In genomic region chr17:13544292-13544691, GRCh38 we compare ENCODE assay signal across 13 cellular contexts. TPM values are rescaled to one million over a fixed set of nuclear protein-coding genes. Genes with fewer than 3 reads are reported as not detected.
A peak's percentile ranks its signal among the peaks of the same experiment; 100 is the strongest.
DNase-seq lines count a peak whose midpoint lies in the region; ATAC-seq, FAIRE-seq and TF ChIP-seq lines count a peak whose summit lies in the region.
"Had no signal": no experiment of that assay in that cellular context is flagged by ENCODE, and none has a peak within 500 bp of the region (broad histone marks: within the 10 kb centered on the region; RNA-seq: fewer than 3 reads in every experiment).

No MANE protein-coding gene starts in this region.

- DNase-seq in A549 (ENCODE audit: low read depth in 1 of 2, low spot score in 1 of 2) (peak in 1 of 2 experiments; percentile 20), HS-27A (ENCODE audit: low read depth) (peak; percentile 41), bronchial epithelial cell (ENCODE audit: low read depth) (peak; percentile 26), mesenchymal stem cell (peak; percentile 72), NCI-H69 (lab: John Stamatoyannopoulos, UW) (no peak), NK-92 (lab: John Stamatoyannopoulos, UW; ENCODE audit: unreplicated experiment) (no peak)
- no peak for DNase-seq in activated naive CD4-positive, alpha-beta T cell treated with Interleukin-2 at 50 U/mL for 16 hours
- DNase-seq: activated CD4-positive, alpha-beta T cell treated with anti-CD3 and anti-CD28 coated beads, Interleukin-2, amount 50 U/mL, for 4 hours; Kasumi-1 had no signal

- H3K4me3 ChIP-seq in A549 (no peak overlapping the region), bronchial epithelial cell (ENCODE audit: low read depth, low read length) (no peak overlapping the region), mesenchymal stem cell (ENCODE audit: insufficient read depth in 1 of 2, low read depth in 1 of 2, low read length in 2 of 2) (peak overlapping the region in 1 of 2 experiments; percentile 57)
- H3K4me3 ChIP-seq: BLaER1 treated with 17β-estradiol and CSF1 and Interleukin-3, amounts not matched to agents 10 nM and 100 nM; skin epidermis had no signal

- no peaks in the 10 kb centered on the region for H3K79me1 ChIP-seq in mesenchymal stem cell (replicated peaks; ENCODE audit: low read length, poor library complexity, severe bottlenecking)

- peak overlapping the region in 1 of 2 experiments; percentile 17 for H3K18ac ChIP-seq in mesenchymal stem cell (ENCODE audit: low read depth in 1 of 2, low read length in 2 of 2)

- no peak overlapping the region for H2BK5ac ChIP-seq in mesenchymal stem cell (ENCODE audit: low read depth, low read length, poor library complexity, severe bottlenecking)

- CTCF ChIA-PET in A549 (lab: Yijun Ruan, JAX): interaction anchor here (1.1 to 1.5 kb wide), 3 partner anchors 17 to 49 kb away, joined by 3 to 4 read pairs (median 3); no protein-coding TSS in a partner anchor

- no peak overlapping the region for H2AFZ ChIP-seq in mesenchymal stem cell (ENCODE audit: low read depth, low read length)

- TF ChIP-seq RAD21 in A549 (conservative IDR thresholded peaks at IDR 0.05 in 1 of 2, IDR thresholded peaks at IDR 0.05 in 1 of 2): no peak; a peak in 1 of 5 replicates

- H2BK15ac ChIP-seq in mesenchymal stem cell (ENCODE audit: low read depth, poor library complexity, severe bottlenecking): no peak overlapping the region

- peak; percentile 59 to 68 for ATAC-seq in A549
- ATAC-seq in HG03565 (IDR thresholded peaks at IDR 0.05; ENCODE audit: unreplicated experiment): no peak
- ATAC-seq: Panc1 had no signal

- H4K8ac ChIP-seq in mesenchymal stem cell (ENCODE audit: low read length): no peak overlapping the region

- H3K4me1 ChIP-seq in A549 (0 out of 3 replicates have a peak, but pooled peaks cover 6% of the 10 kb centered on the region), mesenchymal stem cell (ENCODE audit: control insufficient read depth, insufficient read depth, low read depth, low read length) (peaks cover 3% of the 10 kb centered on the region)

- H2AK5ac ChIP-seq in mesenchymal stem cell (ENCODE audit: low read length, severe bottlenecking): no peak overlapping the region

- H3K4ac ChIP-seq in mesenchymal stem cell (ENCODE audit: low read depth in 1 of 2, low read length in 2 of 2): no peak overlapping the region

- H3K27me3 ChIP-seq in bronchial epithelial cell (ENCODE audit: control insufficient read depth, insufficient read depth, low read length): no peaks in the 10 kb centered on the region
- no peaks in the 10 kb centered on the region for H3K27me3 ChIP-seq in mesenchymal stem cell (ENCODE audit: control insufficient read depth in 1 of 2, insufficient read depth in 1 of 2, low read length in 2 of 2)
- H3K27me3 ChIP-seq: BLaER1 treated with 17β-estradiol and CSF1 and Interleukin-3, amounts not matched to agents 10 nM and 100 nM had no signal

- H3K4me2 ChIP-seq in A549 (no peak overlapping the region), mesenchymal stem cell (ENCODE audit: low read length, poor library complexity, severe bottlenecking) (no peak overlapping the region)
- H3K4me2 ChIP-seq: BLaER1 treated with 17β-estradiol and CSF1 and Interleukin-3, amounts not matched to agents 10 nM and 100 nM had no signal

- FAIRE-seq in A549 (lab: Jason Lieb, UNC): no peak
- peak; percentile 13 for FAIRE-seq in bronchial epithelial cell (lab: Jason Lieb, UNC)

- H3K23ac ChIP-seq in mesenchymal stem cell (ENCODE audit: low read length in 2 of 2): no peak overlapping the region

- H3K36me3 ChIP-seq in bronchial epithelial cell (ENCODE audit: control insufficient read depth, insufficient read depth, low read length): no peaks in the 10 kb centered on the region
- H3K36me3 ChIP-seq in mesenchymal stem cell (ENCODE audit: control insufficient read depth in 1 of 2, insufficient read depth in 2 of 2, low read depth in 1 of 2, low read length in 2 of 2): peaks cover 0 to 19% of the 10 kb centered on the region in 2 experiments

- H4K91ac ChIP-seq in mesenchymal stem cell (ENCODE audit: low read length): no peak overlapping the region

- peak overlapping the region; percentile 28 to 74; a peak in 3 of 6 replicates for H3K27ac ChIP-seq in A549
- peak overlapping the region; percentile 69 for H3K27ac ChIP-seq in mesenchymal stem cell (ENCODE audit: low read length, poor library complexity, severe bottlenecking)
- H3K27ac ChIP-seq: BLaER1 treated with 17β-estradiol and CSF1 and Interleukin-3, amounts not matched to agents 10 nM and 100 nM had no signal

- H3K9me3 ChIP-seq in A549: peaks cover 12% of the 10 kb centered on the region; the same call in 2 of the 3 replicates
- H3K9me3 ChIP-seq in mesenchymal stem cell (ENCODE audit: control insufficient read depth, low read length): no peaks in the 10 kb centered on the region

- H3K14ac ChIP-seq in mesenchymal stem cell (ENCODE audit: low read length in 2 of 2): no peak overlapping the region

- peak in 1 of 2 experiments; percentile 36; a peak in 1 of 5 replicates for TF ChIP-seq EP300 in A549 (IDR thresholded peaks at IDR 0.05)

- H3K9ac ChIP-seq in mesenchymal stem cell (ENCODE audit: low read length): peak overlapping the region; percentile 77
- H3K9ac ChIP-seq: BLaER1 treated with 17β-estradiol and CSF1 and Interleukin-3, amounts not matched to agents 10 nM and 100 nM had no signal

- WGBS in A549 (ENCODE audit: missing lambda C conversion rate): 15% methylated on average over 7 of the region's 7 CpGs
- 0% methylated on average over 4 of the region's 7 CpGs for WGBS in mesenchymal stem cell

- TF ChIP-seq POLR2A in A549 (IDR thresholded peaks at IDR 0.05; ENCODE audit: low read length): no peak

- POLR2A ChIA-PET in A549 (lab: Yijun Ruan, JAX): no interaction called here

- H2BK120ac ChIP-seq in mesenchymal stem cell (ENCODE audit: low read depth, low read length): no peak overlapping the region

- H2BK12ac ChIP-seq in mesenchymal stem cell (ENCODE audit: low read length in 2 of 2): no peak overlapping the region

- no peak for TF ChIP-seq CTCF in A549 (IDR thresholded peaks at IDR 0.05)
- TF ChIP-seq CTCF in bronchial epithelial cell (IDR thresholded peaks at IDR 0.05; ENCODE audit: insufficient read depth, low read length, severe bottlenecking): no peak

TF ChIP-seq in A549, 52 proteins besides CTCF, POLR2A, EP300 and RAD21:
- TF ChIP-seq GATA3 (IDR thresholded peaks at IDR 0.05; ENCODE audit: borderline replicate concordance) (no peak), REST (IDR thresholded peaks at IDR 0.05) (no peak), EHF (CRISPR knock-in tag; IDR thresholded peaks at IDR 0.05) (no peak), ZNF302 (CRISPR knock-in tag; IDR thresholded peaks at IDR 0.05) (no peak), JUN (IDR thresholded peaks at IDR 0.05) (peak in 1 of 2 experiments; percentile 28; a peak in 1 of 5 replicates)

RNA-seq across cellular contexts. Expression of gene HS3ST3A1, which starts 57.4 kb away (rescaled TPM):
- polyA plus RNA-seq in A549 (2011; rRNA removed): 0.15 TPM in 1 of 2 replicates, not detected in the other
- not detected in 2 replicates for polyA plus RNA-seq in A549 (2012; cell fraction: cytosol; rRNA removed)
- 0.13 TPM in 1 of 2 replicates, not detected in the other for polyA plus RNA-seq in A549 (2012; cell fraction: nucleus; rRNA removed)
- 0.04 to 0.17 TPM in 2 of 3 replicates, not detected in the other for polyA plus RNA-seq in A549 (2017; fragmentation: RNase III; extraction: RNeasy Plus Mini Kit Qiagen cat#74134 plus additional on column Dnase treatment)
- polyA minus RNA-seq in A549 (2011; rRNA and poly(A)+ RNA removed): not detected in 2 replicates
- total RNA-seq in bronchial epithelial cell: 0.13 and 0.53 TPM in 2 replicates
- 11.7 TPM for polyA plus RNA-seq in mesenchymal stem cell (2013, experiment 1 of 2)
- polyA plus RNA-seq in mesenchymal stem cell (2013, experiment 2 of 2): 10.4 TPM

Comparison
In these comparisons a context has a peak if more than half of its experiments do, and no peak if none do; other contexts are left out.
1. DNase-seq: peak in HS-27A (single experiment), bronchial epithelial cell (single experiment) and mesenchymal stem cell (single experiment); none in activated naive CD4-positive, alpha-beta T cell treated with Interleukin-2 at 50 U/mL for 16 hours (single experiment), NCI-H69 (single experiment) and NK-92 (single experiment).